Comparison of ENCODE assay signal across 7 cellular contexts in genomic region chr17:18260332-18261145, GRCh38.
DNase-seq lines count a peak whose midpoint lies in the region; ATAC-seq and TF ChIP-seq lines count a peak whose summit lies in the region.

Gene MIEF2, plus strand, starts transcription at chr17:18260662. Its CDS starts 2,059 bp downstream, at chr17:18262721.

- peak; percentile 70 for ATAC-seq in GM18505 (IDR thresholded peaks at IDR 0.05; ENCODE audit: unreplicated experiment)
- peak; percentile 68 for ATAC-seq in HG02970 (IDR thresholded peaks at IDR 0.05; ENCODE audit: low FRiP score, unreplicated experiment)

- peak; percentile 49 for TF ChIP-seq POLR2A in GM18505 (IDR thresholded peaks at IDR 0.05; ENCODE audit: borderline replicate concordance, extremely low read depth, insufficient read depth, insufficient read length)

- H3K4me3 ChIP-seq in astrocyte of the spinal cord (ENCODE audit: low read depth, low read length), result peak within 1 kb of the TSS; percentile 76
- peak within 1 kb of the TSS; percentile 83 for H3K4me3 ChIP-seq in retinal pigment epithelial cell (ENCODE audit: low read length)

- DNase-seq in NCI-H2029 treated with DMSO at 0.1 percent for 48 hours (lab: John Stamatoyannopoulos, UW), result peak; percentile 64
- peak; percentile 91 for DNase-seq in T1000 (lab: John Stamatoyannopoulos, UW)
- peak; percentile 94 for DNase-seq in astrocyte of the spinal cord (ENCODE audit: low read depth, low spot score)
- DNase-seq in hypothalamus (lab: John Stamatoyannopoulos, UW), result peak; percentile 36 to 96 (median 91)
- peak; percentile 79 for DNase-seq in retinal pigment epithelial cell (ENCODE audit: low read depth)

- in situ Hi-C loops in astrocyte of the spinal cord (cut with HindIII; ENCODE audit: low sequenced_read_pairs), result no loop called here

- TF ChIP-seq CTCF in astrocyte of the spinal cord (IDR thresholded peaks at IDR 0.05; ENCODE audit: low read depth, low read length) (no peak), retinal pigment epithelial cell (conservative IDR thresholded peaks at IDR 0.05; ENCODE audit: low read depth, low read length) (no peak)

Comparison
In these comparisons a context has a peak if more than half of its experiments do, and no peak if none do; other contexts are left out.
1. Peak in every context shown above with its lines: DNase-seq, ATAC-seq and H3K4me3 ChIP-seq.